20 cellular contexts compared by ENCODE assay signal in the genomic region with DNA sequence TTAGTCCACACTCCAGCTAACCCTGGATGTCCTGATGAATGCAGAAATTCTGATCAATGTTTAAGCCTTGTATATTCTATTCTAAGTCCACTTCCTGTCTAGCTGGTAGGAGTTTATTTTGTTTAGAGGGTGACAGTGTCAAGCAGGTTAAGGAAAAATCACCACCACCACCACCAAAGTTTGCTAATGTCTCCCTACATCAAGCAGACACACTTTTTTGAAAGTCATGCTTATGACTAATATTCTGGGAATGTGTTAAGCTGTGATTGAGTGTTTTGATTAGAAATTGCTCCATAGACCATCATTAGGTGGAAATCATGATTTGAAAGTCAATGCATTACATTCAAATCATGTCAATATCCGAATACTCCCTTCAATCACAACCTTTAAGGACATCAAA.
"Had no signal": no experiment of that assay in that cellular context is flagged by ENCODE, and none has a peak within 500 bp of the region (broad histone marks: within the 10 kb centered on the region; RNA-seq: fewer than 3 reads in every experiment).

No MANE protein-coding gene starts in this region.

- H3K36me3 Mint-ChIP-seq: activated naive CD8-positive, alpha-beta T cell had no signal

- H3K4me1 Mint-ChIP-seq: T-helper 17 cell had no signal

- DNase-seq: activated CD4-positive, alpha-beta T cell treated with anti-CD3 and anti-CD28 coated beads for 48 hours; activated CD4-positive, alpha-beta T cell treated with anti-CD3 and anti-CD28 coated beads, Interleukin-2, amount 50 U/mL, for 4 hours; activated CD4-positive, CD25-positive, alpha-beta regulatory T cell treated with anti-CD3 and anti-CD28 coated beads, Interleukin-2, amount 50 U/mL, for 72 hours; activated CD8-positive, alpha-beta T cell treated with anti-CD3 and anti-CD28 coated beads, Interleukin-2, amount 10 ng/mL, durations not matched to agents 7 days and 5 days; activated effector memory CD4-positive, alpha-beta T cell treated with anti-CD3 and anti-CD28 coated beads, Interleukin-2, amount 50 U/mL, for 16 hours; activated naive CD4-positive, alpha-beta T cell treated with Interleukin-2 at 50 U/mL for 16 hours; activated T-cell treated with anti-CD3 and anti-CD28 coated beads, Interleukin-2, amount 50 U/mL, for 4 hours; amygdala; central memory CD4-positive, alpha-beta T cell; MM.1S; NCI-H146; NCI-H187 treated with DMSO at 0.1 percent for 48 hours; NCI-H2081 treated with DMSO at 0.1 percent for 48 hours; NCI-H2227 treated with DMSO at 0.1 percent for 48 hours; NCI-H526 treated with DMSO at 0.1 percent for 48 hours; SIG-M5; T-helper 17 cell; T-helper 9 cell had no signal

- H3K4me3 Mint-ChIP-seq: activated CD8-positive, alpha-beta T cell treated with anti-CD3 and anti-CD28 coated beads, Interleukin-2, amount 10 ng/mL, durations not matched to agents 7 days and 5 days; activated naive CD8-positive, alpha-beta T cell; activated T-cell treated with anti-CD3 and anti-CD28 coated beads, Interleukin-2, amount 50 U/mL, for 4 hours; T-helper 17 cell; WTC11 had no signal

- H3K27ac Mint-ChIP-seq: activated CD8-positive, alpha-beta T cell treated with anti-CD3 and anti-CD28 coated beads, Interleukin-2, amount 10 ng/mL, durations not matched to agents 7 days and 5 days; activated naive CD8-positive, alpha-beta T cell; T-helper 17 cell; WTC11 had no signal

- H3K27me3 Mint-ChIP-seq: activated naive CD8-positive, alpha-beta T cell; T-helper 17 cell had no signal
